ENCODE assay signal across 11 cellular contexts in the genomic region with DNA sequence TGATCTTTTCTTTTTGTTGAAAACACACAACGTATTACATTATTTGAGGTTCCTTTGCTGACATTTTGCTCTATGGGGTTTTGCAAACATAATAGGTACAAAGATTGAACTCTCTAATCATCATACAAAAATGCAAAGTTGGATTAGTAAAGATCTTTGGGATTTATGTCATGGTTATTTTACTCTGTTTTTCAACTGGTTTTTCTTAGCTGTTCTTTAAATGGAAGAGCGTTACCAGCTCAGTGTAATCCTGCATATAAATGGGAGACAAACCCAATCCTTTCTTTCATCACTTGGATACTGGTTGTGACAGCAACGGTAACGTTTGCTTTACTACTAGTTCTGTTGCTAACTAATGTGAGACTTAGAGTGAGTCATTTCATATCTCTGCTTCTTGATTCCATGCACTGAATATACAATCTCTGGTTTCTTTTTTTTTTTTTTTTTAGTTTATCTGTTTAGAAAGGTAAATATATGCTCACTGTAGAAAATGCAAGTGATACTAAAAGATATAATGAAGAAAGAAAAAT.
"Had no signal": no experiment of that assay in that cellular context is flagged by ENCODE, and none has a peak within 500 bp of the region (broad histone marks: within the 10 kb centered on the region; RNA-seq: fewer than 3 reads in every experiment).

No MANE protein-coding gene starts in this region.

- H3K9me3 ChIP-seq: right lobe of liver, transverse colon, vagina had no signal

- ATAC-seq: activated CD4-positive, alpha-beta T cell treated with anti-CD3 and anti-CD28 coated beads for 36 hours; activated T-cell treated with anti-CD3 and anti-CD28 coated beads, Interleukin-2, amount 50 U/mL, for 4 hours; right lobe of liver; stimulated activated naive CD8-positive, alpha-beta T cell treated with anti-CD3 and anti-CD28 coated beads, Interleukin-15, Interleukin-2, amounts not matched to agents 100 U/mL and 50 U/mL, for 24 hours had no signal

- H3K4me3 ChIP-seq: right lobe of liver, transverse colon, vagina had no signal

- DNase-seq: activated CD4-positive, alpha-beta memory T cell treated with anti-CD3 and anti-CD28 coated beads for 36 hours; activated CD4-positive, alpha-beta T cell treated with anti-CD3 and anti-CD28 coated beads for 36 hours; activated effector memory CD4-positive, alpha-beta T cell treated with anti-CD3 and anti-CD28 coated beads, Interleukin-2, amount 50 U/mL, for 16 hours; activated T-cell treated with anti-CD3 and anti-CD28 coated beads, Interleukin-2, amount 50 U/mL, for 4 hours; cortex of kidney; effector CD4-positive, alpha-beta T cell; right lobe of liver; stimulated activated naive CD8-positive, alpha-beta T cell treated with anti-CD3 and anti-CD28 coated beads, Interleukin-15, Interleukin-2, amounts not matched to agents 100 U/mL and 50 U/mL, for 24 hours; transverse colon; WERI-Rb-1 had no signal

- H3K36me3 ChIP-seq: right lobe of liver, transverse colon, vagina, WERI-Rb-1 had no signal

- H3K27ac ChIP-seq: right lobe of liver, transverse colon, vagina, WERI-Rb-1 had no signal

- H3K27me3 ChIP-seq: right lobe of liver, transverse colon, vagina had no signal

- H3K4me1 ChIP-seq: right lobe of liver, transverse colon, vagina had no signal
